ENCODE assay signal across 1 cellular context in the genomic region with DNA sequence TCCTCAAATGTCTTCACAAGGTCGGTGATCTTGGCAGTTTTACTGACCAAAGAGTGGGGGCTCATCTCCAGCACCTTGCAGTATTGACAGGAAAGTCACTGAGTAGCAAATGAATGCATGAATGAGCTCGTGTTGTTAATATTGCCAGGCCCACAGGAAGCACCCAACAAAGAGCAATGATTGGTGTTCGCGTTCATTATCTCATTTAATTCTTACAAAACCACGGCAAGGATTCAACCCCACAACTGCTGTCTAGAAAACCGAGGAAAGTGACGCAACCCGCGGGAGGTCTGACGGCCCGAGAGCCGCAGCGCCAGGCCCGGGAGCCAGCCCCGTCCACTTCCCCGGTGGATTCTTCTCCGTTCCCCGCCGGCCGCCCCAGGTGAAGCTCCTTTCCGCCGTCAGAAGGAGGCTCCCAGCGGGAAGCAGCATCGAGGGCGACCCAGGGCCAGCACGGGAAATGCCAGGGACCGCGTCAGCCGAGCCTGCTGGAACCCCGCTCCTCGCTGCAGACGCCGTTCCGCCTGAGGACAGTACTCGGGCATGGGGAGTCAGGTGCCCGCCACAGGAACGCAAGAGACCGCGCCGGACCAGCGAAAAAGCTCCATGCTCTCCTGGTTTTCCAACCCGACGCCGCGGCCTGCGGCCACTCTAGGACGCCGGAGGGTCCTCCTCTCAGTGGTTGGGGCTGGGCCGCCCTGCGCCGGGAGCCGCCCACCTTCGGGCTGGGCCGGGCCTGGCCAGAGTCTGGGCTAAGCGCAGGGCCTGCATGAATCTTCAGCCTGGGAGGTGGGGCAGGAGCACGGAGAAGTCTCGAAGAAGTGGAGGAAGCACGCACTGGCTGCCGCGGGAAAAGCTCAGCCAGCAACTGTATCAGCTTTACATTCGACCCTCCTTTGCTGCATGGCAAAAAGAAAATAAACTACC.
TF ChIP-seq lines count a peak whose summit lies in the region.

No MANE protein-coding gene starts in this region.

TF ChIP-seq in K562, 482 proteins besides CTCF, POLR2A, EP300 and RAD21 (continued from another document and continues in another):
- TF ChIP-seq, protein P1, sequence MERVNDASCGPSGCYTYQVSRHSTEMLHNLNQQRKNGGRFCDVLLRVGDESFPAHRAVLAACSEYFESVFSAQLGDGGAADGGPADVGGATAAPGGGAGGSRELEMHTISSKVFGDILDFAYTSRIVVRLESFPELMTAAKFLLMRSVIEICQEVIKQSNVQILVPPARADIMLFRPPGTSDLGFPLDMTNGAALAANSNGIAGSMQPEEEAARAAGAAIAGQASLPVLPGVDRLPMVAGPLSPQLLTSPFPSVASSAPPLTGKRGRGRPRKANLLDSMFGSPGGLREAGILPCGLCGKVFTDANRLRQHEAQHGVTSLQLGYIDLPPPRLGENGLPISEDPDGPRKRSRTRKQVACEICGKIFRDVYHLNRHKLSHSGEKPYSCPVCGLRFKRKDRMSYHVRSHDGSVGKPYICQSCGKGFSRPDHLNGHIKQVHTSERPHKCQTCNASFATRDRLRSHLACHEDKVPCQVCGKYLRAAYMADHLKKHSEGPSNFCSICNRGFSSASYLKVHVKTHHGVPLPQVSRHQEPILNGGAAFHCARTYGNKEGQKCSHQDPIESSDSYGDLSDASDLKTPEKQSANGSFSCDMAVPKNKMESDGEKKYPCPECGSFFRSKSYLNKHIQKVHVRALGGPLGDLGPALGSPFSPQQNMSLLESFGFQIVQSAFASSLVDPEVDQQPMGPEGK (CRISPR knock-in tag; IDR thresholded peaks at IDR 0.05; ENCODE audit: borderline replicate concordance), result no peak
- TF ChIP-seq CBX1 (IDR thresholded peaks at IDR 0.05; ENCODE audit: low read depth) (peak; percentile 67; the same call in 1 of the 2 replicates), MEF2D (tag; conservative IDR thresholded peaks at IDR 0.05; ENCODE audit: low read depth) (no peak), NFYB (IDR thresholded peaks at IDR 0.05; ENCODE audit: extremely low read depth, insufficient read length) (peak; percentile 34), ELF4 (CRISPR knock-in tag; IDR thresholded peaks at IDR 0.05) (no peak), DACH1 (IDR thresholded peaks at IDR 0.05; ENCODE audit: partially characterized antibody) (no peak), MCM5 (IDR thresholded peaks at IDR 0.05; ENCODE audit: low read depth) (no peak), GATA2 (CRISPR knock-in tag; IDR thresholded peaks at IDR 0.05) (no peak), KDM5B (IDR thresholded peaks at IDR 0.05; ENCODE audit: insufficient replicate concordance, low read depth, low read length) (peak; percentile 84), HSF4 (CRISPR knock-in tag; IDR thresholded peaks at IDR 0.05; ENCODE audit: borderline replicate concordance) (no peak), TGIF2 (CRISPR knock-in tag; IDR thresholded peaks at IDR 0.05) (no peak), NFE2 (IDR thresholded peaks at IDR 0.05; ENCODE audit: low read depth) (no peak), FOSL1 (tag; conservative IDR thresholded peaks at IDR 0.05) (peak; percentile 37; the same call in 1 of the 2 replicates), KDM1A (IDR thresholded peaks at IDR 0.05) (peak in 1 of 2 experiments; percentile 7; a peak in 1 of 4 replicates), RBFOX2 (IDR thresholded peaks at IDR 0.05; ENCODE audit: low read depth, low read length) (peak; percentile 98), NBN (IDR thresholded peaks at IDR 0.05; ENCODE audit: low read depth) (no peak; the same call in 1 of the 2 replicates), MYBL2 (IDR thresholded peaks at IDR 0.05; ENCODE audit: low read depth) (0 out of 2 replicates have a peak, but pooled peaks have one; percentile 45), MYBL2 (CRISPR knock-in tag; IDR thresholded peaks at IDR 0.05; ENCODE audit: borderline replicate concordance) (no peak), NR2F6 (CRISPR knock-in tag; IDR thresholded peaks at IDR 0.05) (no peak; the same call in 1 of the 2 replicates), BACH1 (tag; IDR thresholded peaks at IDR 0.05) (no peak)
- TF ChIP-seq, protein P2, sequence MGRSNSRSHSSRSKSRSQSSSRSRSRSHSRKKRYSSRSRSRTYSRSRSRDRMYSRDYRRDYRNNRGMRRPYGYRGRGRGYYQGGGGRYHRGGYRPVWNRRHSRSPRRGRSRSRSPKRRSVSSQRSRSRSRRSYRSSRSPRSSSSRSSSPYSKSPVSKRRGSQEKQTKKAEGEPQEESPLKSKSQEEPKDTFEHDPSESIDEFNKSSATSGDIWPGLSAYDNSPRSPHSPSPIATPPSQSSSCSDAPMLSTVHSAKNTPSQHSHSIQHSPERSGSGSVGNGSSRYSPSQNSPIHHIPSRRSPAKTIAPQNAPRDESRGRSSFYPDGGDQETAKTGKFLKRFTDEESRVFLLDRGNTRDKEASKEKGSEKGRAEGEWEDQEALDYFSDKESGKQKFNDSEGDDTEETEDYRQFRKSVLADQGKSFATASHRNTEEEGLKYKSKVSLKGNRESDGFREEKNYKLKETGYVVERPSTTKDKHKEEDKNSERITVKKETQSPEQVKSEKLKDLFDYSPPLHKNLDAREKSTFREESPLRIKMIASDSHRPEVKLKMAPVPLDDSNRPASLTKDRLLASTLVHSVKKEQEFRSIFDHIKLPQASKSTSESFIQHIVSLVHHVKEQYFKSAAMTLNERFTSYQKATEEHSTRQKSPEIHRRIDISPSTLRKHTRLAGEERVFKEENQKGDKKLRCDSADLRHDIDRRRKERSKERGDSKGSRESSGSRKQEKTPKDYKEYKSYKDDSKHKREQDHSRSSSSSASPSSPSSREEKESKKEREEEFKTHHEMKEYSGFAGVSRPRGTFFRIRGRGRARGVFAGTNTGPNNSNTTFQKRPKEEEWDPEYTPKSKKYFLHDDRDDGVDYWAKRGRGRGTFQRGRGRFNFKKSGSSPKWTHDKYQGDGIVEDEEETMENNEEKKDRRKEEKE (IDR thresholded peaks at IDR 0.05; ENCODE audit: borderline replicate concordance in 1 of 2, control insufficient read depth in 1 of 2, low read depth in 2 of 2, low read length in 1 of 2), result no peak
- TF ChIP-seq, protein P3, sequence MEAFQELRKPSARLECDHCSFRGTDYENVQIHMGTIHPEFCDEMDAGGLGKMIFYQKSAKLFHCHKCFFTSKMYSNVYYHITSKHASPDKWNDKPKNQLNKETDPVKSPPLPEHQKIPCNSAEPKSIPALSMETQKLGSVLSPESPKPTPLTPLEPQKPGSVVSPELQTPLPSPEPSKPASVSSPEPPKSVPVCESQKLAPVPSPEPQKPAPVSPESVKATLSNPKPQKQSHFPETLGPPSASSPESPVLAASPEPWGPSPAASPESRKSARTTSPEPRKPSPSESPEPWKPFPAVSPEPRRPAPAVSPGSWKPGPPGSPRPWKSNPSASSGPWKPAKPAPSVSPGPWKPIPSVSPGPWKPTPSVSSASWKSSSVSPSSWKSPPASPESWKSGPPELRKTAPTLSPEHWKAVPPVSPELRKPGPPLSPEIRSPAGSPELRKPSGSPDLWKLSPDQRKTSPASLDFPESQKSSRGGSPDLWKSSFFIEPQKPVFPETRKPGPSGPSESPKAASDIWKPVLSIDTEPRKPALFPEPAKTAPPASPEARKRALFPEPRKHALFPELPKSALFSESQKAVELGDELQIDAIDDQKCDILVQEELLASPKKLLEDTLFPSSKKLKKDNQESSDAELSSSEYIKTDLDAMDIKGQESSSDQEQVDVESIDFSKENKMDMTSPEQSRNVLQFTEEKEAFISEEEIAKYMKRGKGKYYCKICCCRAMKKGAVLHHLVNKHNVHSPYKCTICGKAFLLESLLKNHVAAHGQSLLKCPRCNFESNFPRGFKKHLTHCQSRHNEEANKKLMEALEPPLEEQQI (IDR thresholded peaks at IDR 0.05), result peak; percentile 73
- TF ChIP-seq, protein P4, sequence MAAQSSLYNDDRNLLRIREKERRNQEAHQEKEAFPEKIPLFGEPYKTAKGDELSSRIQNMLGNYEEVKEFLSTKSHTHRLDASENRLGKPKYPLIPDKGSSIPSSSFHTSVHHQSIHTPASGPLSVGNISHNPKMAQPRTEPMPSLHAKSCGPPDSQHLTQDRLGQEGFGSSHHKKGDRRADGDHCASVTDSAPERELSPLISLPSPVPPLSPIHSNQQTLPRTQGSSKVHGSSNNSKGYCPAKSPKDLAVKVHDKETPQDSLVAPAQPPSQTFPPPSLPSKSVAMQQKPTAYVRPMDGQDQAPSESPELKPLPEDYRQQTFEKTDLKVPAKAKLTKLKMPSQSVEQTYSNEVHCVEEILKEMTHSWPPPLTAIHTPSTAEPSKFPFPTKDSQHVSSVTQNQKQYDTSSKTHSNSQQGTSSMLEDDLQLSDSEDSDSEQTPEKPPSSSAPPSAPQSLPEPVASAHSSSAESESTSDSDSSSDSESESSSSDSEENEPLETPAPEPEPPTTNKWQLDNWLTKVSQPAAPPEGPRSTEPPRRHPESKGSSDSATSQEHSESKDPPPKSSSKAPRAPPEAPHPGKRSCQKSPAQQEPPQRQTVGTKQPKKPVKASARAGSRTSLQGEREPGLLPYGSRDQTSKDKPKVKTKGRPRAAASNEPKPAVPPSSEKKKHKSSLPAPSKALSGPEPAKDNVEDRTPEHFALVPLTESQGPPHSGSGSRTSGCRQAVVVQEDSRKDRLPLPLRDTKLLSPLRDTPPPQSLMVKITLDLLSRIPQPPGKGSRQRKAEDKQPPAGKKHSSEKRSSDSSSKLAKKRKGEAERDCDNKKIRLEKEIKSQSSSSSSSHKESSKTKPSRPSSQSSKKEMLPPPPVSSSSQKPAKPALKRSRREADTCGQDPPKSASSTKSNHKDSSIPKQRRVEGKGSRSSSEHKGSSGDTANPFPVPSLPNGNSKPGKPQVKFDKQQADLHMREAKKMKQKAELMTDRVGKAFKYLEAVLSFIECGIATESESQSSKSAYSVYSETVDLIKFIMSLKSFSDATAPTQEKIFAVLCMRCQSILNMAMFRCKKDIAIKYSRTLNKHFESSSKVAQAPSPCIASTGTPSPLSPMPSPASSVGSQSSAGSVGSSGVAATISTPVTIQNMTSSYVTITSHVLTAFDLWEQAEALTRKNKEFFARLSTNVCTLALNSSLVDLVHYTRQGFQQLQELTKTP (IDR thresholded peaks at IDR 0.05; ENCODE audit: low read depth in 1 of 2, partially characterized antibody in 2 of 2), result peak in 1 of 2 experiments; percentile 28
- TF ChIP-seq, protein P5, sequence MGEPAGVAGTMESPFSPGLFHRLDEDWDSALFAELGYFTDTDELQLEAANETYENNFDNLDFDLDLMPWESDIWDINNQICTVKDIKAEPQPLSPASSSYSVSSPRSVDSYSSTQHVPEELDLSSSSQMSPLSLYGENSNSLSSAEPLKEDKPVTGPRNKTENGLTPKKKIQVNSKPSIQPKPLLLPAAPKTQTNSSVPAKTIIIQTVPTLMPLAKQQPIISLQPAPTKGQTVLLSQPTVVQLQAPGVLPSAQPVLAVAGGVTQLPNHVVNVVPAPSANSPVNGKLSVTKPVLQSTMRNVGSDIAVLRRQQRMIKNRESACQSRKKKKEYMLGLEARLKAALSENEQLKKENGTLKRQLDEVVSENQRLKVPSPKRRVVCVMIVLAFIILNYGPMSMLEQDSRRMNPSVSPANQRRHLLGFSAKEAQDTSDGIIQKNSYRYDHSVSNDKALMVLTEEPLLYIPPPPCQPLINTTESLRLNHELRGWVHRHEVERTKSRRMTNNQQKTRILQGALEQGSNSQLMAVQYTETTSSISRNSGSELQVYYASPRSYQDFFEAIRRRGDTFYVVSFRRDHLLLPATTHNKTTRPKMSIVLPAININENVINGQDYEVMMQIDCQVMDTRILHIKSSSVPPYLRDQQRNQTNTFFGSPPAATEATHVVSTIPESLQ (CRISPR knock-in tag; IDR thresholded peaks at IDR 0.05), result no peak
- TF ChIP-seq, protein P6, sequence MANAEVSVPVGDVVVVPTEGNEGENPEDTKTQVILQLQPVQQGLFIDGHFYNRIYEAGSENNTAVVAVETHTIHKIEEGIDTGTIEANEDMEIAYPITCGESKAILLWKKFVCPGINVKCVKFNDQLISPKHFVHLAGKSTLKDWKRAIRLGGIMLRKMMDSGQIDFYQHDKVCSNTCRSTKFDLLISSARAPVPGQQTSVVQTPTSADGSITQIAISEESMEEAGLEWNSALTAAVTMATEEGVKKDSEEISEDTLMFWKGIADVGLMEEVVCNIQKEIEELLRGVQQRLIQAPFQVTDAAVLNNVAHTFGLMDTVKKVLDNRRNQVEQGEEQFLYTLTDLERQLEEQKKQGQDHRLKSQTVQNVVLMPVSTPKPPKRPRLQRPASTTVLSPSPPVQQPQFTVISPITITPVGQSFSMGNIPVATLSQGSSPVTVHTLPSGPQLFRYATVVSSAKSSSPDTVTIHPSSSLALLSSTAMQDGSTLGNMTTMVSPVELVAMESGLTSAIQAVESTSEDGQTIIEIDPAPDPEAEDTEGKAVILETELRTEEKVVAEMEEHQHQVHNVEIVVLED (CRISPR knock-in tag; IDR thresholded peaks at IDR 0.05), result peak; percentile 35; the same call in 1 of the 2 replicates
- TF ChIP-seq, protein P7, sequence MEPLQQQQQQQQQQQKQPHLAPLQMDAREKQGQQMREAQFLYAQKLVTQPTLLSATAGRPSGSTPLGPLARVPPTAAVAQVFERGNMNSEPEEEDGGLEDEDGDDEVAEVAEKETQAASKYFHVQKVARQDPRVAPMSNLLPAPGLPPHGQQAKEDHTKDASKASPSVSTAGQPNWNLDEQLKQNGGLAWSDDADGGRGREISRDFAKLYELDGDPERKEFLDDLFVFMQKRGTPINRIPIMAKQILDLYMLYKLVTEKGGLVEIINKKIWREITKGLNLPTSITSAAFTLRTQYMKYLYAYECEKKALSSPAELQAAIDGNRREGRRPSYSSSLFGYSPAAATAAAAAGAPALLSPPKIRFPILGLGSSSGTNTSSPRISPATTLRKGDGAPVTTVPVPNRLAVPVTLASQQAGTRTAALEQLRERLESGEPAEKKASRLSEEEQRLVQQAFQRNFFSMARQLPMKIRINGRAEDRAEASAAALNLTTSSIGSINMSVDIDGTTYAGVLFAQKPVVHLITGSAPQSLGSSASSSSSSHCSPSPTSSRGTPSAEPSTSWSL (CRISPR knock-in tag; IDR thresholded peaks at IDR 0.05; ENCODE audit: borderline replicate concordance), result no peak
